ENCODE assay signal across 19 cellular contexts in genomic region chr7:90334926-90335325, GRCh38. TPM values are rescaled to one million over a fixed set of nuclear protein-coding genes. Genes with fewer than 3 reads are reported as not detected.
"Had no signal": no experiment of that assay in that cellular context is flagged by ENCODE, and none has a peak within 500 bp of the region (broad histone marks: within the 10 kb centered on the region; RNA-seq: fewer than 3 reads in every experiment).

No MANE protein-coding gene starts in this region.

RNA-seq across cellular contexts. Expression of gene FAM237B, which starts 13.8 kb away (rescaled TPM):
- total RNA-seq: activated naive CD4-positive, alpha-beta T cell treated with anti-CD3 and anti-CD28 coated beads for 36 hours; activated naive CD4-positive, alpha-beta T cell treated with anti-CD3 and anti-CD28 coated beads, Interleukin-2, amount 50 U/mL, for 72 hours; activated naive CD8-positive, alpha-beta T cell treated with anti-CD3 and anti-CD28 coated beads for 36 hours; activated naive CD8-positive, alpha-beta T cell treated with anti-CD3 and anti-CD28 coated beads, Interleukin-2, amount 10 ng/mL, durations not matched to agents 7 days and 5 days; activated T-cell treated with anti-CD3 and anti-CD28 coated beads, Interleukin-2, amount 50 U/mL, for 4 hours; activated T-cell treated with anti-CD3 and anti-CD28 coated beads, Interleukin-2, amount 50 U/mL, for 72 hours; activated T-helper 1 cell treated with anti-CD3 and anti-CD28 coated beads, Interleukin-12 subunit alpha, Interleukin-12 subunit beta, Interleukin-2, Interleukin-4 antibody, amounts not matched to agents 30 ng/mL and 10 ng/mL and 1 ng/mL, durations not matched to agents 14 hours and 24 hours and 36 hours; activated T-helper 17 cell treated with anti-CD3 and anti-CD28 coated beads, Interleukin-2, amount 50 U/mL, for 72 hours; activated T-helper 2 cell treated with anti-CD3 and anti-CD28 coated beads, Interferon-gamma antibody, Interleukin-2, Interleukin-4, amounts not matched to agents 10 μg/mL and 5 μg/mL and 100 μg/mL, durations not matched to agents 14 hours and 24 hours and 36 hours; adrenal gland; aorta; ascending aorta; astrocyte; body of pancreas; bronchial epithelial cell; cardiac muscle cell; cardiac septum; cerebellum; chondrocyte had no signal
- polyA plus RNA-seq: adrenal gland, aorta, cardiac muscle cell had no signal
